Comparison of ENCODE assay signal across 8 cellular contexts in genomic region chr5:127878174-127878750, GRCh38.
DNase-seq lines count a peak whose midpoint lies in the region; ATAC-seq, FAIRE-seq and TF ChIP-seq lines count a peak whose summit lies in the region.

No MANE protein-coding gene starts in this region.

- no peaks in the 10 kb centered on the region for H3K9me1 ChIP-seq in endothelial cell of umbilical vein (replicated peaks; ENCODE audit: control insufficient read depth, extremely low read depth, insufficient read depth, low read length)

- dilution Hi-C loops in endothelial cell of umbilical vein (cut with MboI; ENCODE audit: extremely low pct_ligation_motif_present, low sequenced_read_pairs): no loop called here

- H2AFZ ChIP-seq in HCT116 (ENCODE audit: low read depth, low read length, poor library complexity, severe bottlenecking): peak overlapping the region; percentile 69
- H2AFZ ChIP-seq in endothelial cell of umbilical vein (ENCODE audit: low read depth, low read length): no peak overlapping the region
- no peak overlapping the region for H2AFZ ChIP-seq in neuronal stem cell (ENCODE audit: low read length)

- H4K8ac ChIP-seq in neuronal stem cell (ENCODE audit: low read depth, low read length): no peak overlapping the region

- no CpG with 5 or more reads among the region's 4 CpGs for WGBS in neuronal stem cell (ENCODE audit: extremely low coverage in 2 of 2, insufficient read length in 2 of 2, insufficient replicate concordance in 1 of 2), 2 donors

- CTCF ChIA-PET in HCT116 (lab: Charles Lee) (interaction anchor here (0.6 to 1.6 kb wide), 18 partner anchors 9 to 620 kb away, joined by 3 to 15 read pairs (median 3); no protein-coding TSS in a partner anchor), endothelial cell of umbilical vein (lab: Charles Lee) (interaction anchor here (0.6 to 4.6 kb wide), 36 partner anchors 9 to 620 kb away, joined by 3 to 79 read pairs (median 4); partner anchors contain the start of gene SLC12A2)
- CTCF ChIA-PET in CD8-positive, alpha-beta memory T cell (lab: Charles Lee): interaction anchor here (0.7 to 1.0 kb wide), 2 partner anchors 314 to 323 kb away, joined by 3 to 4 read pairs; no protein-coding TSS in a partner anchor

- no peak overlapping the region for H2BK12ac ChIP-seq in neuronal stem cell (ENCODE audit: low read length)

- H3K4ac ChIP-seq in neuronal stem cell (ENCODE audit: low read length): no peak overlapping the region

- H3K79me1 ChIP-seq in neuronal stem cell (ENCODE audit: low read depth, low read length): no peaks in the 10 kb centered on the region

- no peaks in the 10 kb centered on the region for H3K9me3 ChIP-seq in HCT116 (ENCODE audit: control insufficient read depth in 1 of 2, insufficient read depth in 1 of 2, low read depth in 1 of 2, low read length in 2 of 2)
- H3K9me3 ChIP-seq in NT2/D1 (ENCODE audit: insufficient read depth, low read length): no peaks in the 10 kb centered on the region
- no peaks in the 10 kb centered on the region for H3K9me3 ChIP-seq in endothelial cell of umbilical vein (replicated peaks; ENCODE audit: control insufficient read depth, insufficient read depth, low read length)
- H3K9me3 ChIP-seq in neuronal stem cell (replicated peaks in 1 of 2; ENCODE audit: control insufficient read depth in 2 of 2, insufficient read depth in 1 of 2, low read depth in 1 of 2, low read length in 2 of 2): no peaks in the 10 kb centered on the region
- no peaks in the 10 kb centered on the region for H3K9me3 ChIP-seq in CD8-positive, alpha-beta memory T cell (ENCODE audit: low read length)

- no peaks in the 10 kb centered on the region for H3K9me2 ChIP-seq in HCT116 (ENCODE audit: insufficient read depth)

- RAD21 ChIA-PET in HCT116 (lab: Charles Lee; ENCODE audit: low non-redundant PET in 1 of 2, low total read pairs in 2 of 2, uncharacterized antibody in 2 of 2, unreplicated experiment in 2 of 2): interaction anchor here in 1 of 2 experiments (1.3 kb wide), 1 partner anchor 15 kb away, joined by 3 read pairs; no protein-coding TSS in a partner anchor

- POLR2A ChIA-PET in HCT116 (lab: Charles Lee) (interaction anchor here (1.2 to 1.3 kb wide), 2 partner anchors 204 to 206 kb away, joined by 3 to 4 read pairs; no protein-coding TSS in a partner anchor), endothelial cell of umbilical vein (lab: Charles Lee) (no interaction called here)
- POLR2A ChIA-PET in CD8-positive, alpha-beta memory T cell (lab: Charles Lee): no interaction called here

- in situ Hi-C loops in Caki2 (cut with HindIII; ENCODE audit: low pct_unique_long_range_greater_than_20kb, low sequenced_read_pairs): no loop called here

- H3K4me1 ChIP-seq in HCT116 (ENCODE audit: control insufficient read depth in 1 of 2, insufficient read depth in 2 of 2, low read length in 2 of 2): peaks cover 14 to 26% of the 10 kb centered on the region in 2 experiments
- H3K4me1 ChIP-seq in NT2/D1 (ENCODE audit: insufficient read depth, insufficient read length): no peaks in the 10 kb centered on the region
- H3K4me1 ChIP-seq in endothelial cell of umbilical vein (ENCODE audit: control insufficient read depth, extremely low read depth, insufficient read depth, low read length): peaks cover 5% of the 10 kb centered on the region
- H3K4me1 ChIP-seq in neuronal stem cell (ENCODE audit: control insufficient read depth in 2 of 2, insufficient read depth in 1 of 2, low read depth in 1 of 2, low read length in 2 of 2): peaks cover 0 to 13% of the 10 kb centered on the region in 2 donors
- H3K4me1 ChIP-seq in CD8-positive, alpha-beta memory T cell (ENCODE audit: insufficient read depth, low read length): no peaks in the 10 kb centered on the region

- H3K27ac Mint-ChIP-seq in CD8-positive, alpha-beta memory T cell: no peak overlapping the region

- H3K14ac ChIP-seq in neuronal stem cell (ENCODE audit: low read length): no peak overlapping the region

- H3K4me3 ChIP-seq in HCT116 (replicated peaks in 1 of 2; ENCODE audit: low read depth in 1 of 2, low read length in 2 of 2) (no peak overlapping the region), NT2/D1 (ENCODE audit: insufficient read length, low read depth) (no peak overlapping the region), endothelial cell of umbilical vein (replicated peaks in 1 of 3; ENCODE audit: insufficient read depth in 1 of 3, low read depth in 1 of 3, low read length in 3 of 3) (no peak overlapping the region), neuronal stem cell (ENCODE audit: low read length in 2 of 2) (no peak overlapping the region)
- H3K4me3 ChIP-seq in CD8-positive, alpha-beta memory T cell (ENCODE audit: low read length): no peak overlapping the region

- peak; percentile 71 for FAIRE-seq in endothelial cell of umbilical vein (lab: Jason Lieb, UNC)

- no peak overlapping the region for H4K91ac ChIP-seq in neuronal stem cell (ENCODE audit: low read depth, low read length, poor library complexity)

- 0 out of 2 replicates have a peak overlapping the region, but pooled peaks have one; percentile 22 for H3K4me2 ChIP-seq in HCT116 (ENCODE audit: low read length)
- H3K4me2 ChIP-seq in endothelial cell of umbilical vein (ENCODE audit: insufficient read depth, low read length): no peak overlapping the region
- H3K4me2 ChIP-seq in neuronal stem cell (ENCODE audit: insufficient read depth, low read length, poor library complexity, severe bottlenecking): no peak overlapping the region

- ATAC-seq in HCT116 (peak; percentile 71), GM21367 (IDR thresholded peaks at IDR 0.05; ENCODE audit: unreplicated experiment) (no peak)

- no peaks in the 10 kb centered on the region for H3K36me3 Mint-ChIP-seq in CD8-positive, alpha-beta memory T cell

- H3K9ac ChIP-seq in HCT116 (ENCODE audit: low read length): no peak overlapping the region
- H3K9ac ChIP-seq in NT2/D1 (ENCODE audit: insufficient read length, low read depth): no peak overlapping the region
- no peak overlapping the region for H3K9ac ChIP-seq in endothelial cell of umbilical vein (replicated peaks; ENCODE audit: extremely low read depth, insufficient read depth, low read length)
- H3K9ac ChIP-seq in neuronal stem cell (ENCODE audit: low read depth, low read length, poor library complexity): no peak overlapping the region

- no peak for TF ChIP-seq POLR2A in HCT116 (IDR thresholded peaks at IDR 0.05; ENCODE audit: borderline replicate concordance, extremely low read depth, insufficient read depth, insufficient read length)
- TF ChIP-seq POLR2A in endothelial cell of umbilical vein (IDR thresholded peaks at IDR 0.05; ENCODE audit: low read depth, low read length): no peak

- H3K79me2 ChIP-seq in HCT116 (ENCODE audit: insufficient read depth, low read length): no peaks in the 10 kb centered on the region
- no peaks in the 10 kb centered on the region for H3K79me2 ChIP-seq in endothelial cell of umbilical vein (ENCODE audit: control insufficient read depth, insufficient read depth, low read length)

- H3K18ac ChIP-seq in neuronal stem cell (ENCODE audit: low read length): no peak overlapping the region

- no peaks in the 10 kb centered on the region for H3K4me1 Mint-ChIP-seq in CD8-positive, alpha-beta memory T cell

- peak; percentile 72 for TF ChIP-seq RAD21 in HCT116 (IDR thresholded peaks at IDR 0.05; ENCODE audit: low read depth)

- H2BK5ac ChIP-seq in neuronal stem cell (ENCODE audit: low read length): no peak overlapping the region

- H4K20me1 ChIP-seq in HCT116 (ENCODE audit: insufficient read depth) (no peaks in the 10 kb centered on the region), endothelial cell of umbilical vein (replicated peaks; ENCODE audit: control insufficient read depth, extremely low read depth, insufficient read depth, low read length) (no peaks in the 10 kb centered on the region)

- DNase-seq in Caki2 (ENCODE audit: low read depth) (peak; percentile 34), HCT116 (ENCODE audit: low read depth, low spot score) (peak; percentile 62), NT2/D1 (ENCODE audit: low read depth, low spot score) (peak; percentile 15), endothelial cell of umbilical vein (ENCODE audit: low read depth, low spot score) (peak; percentile 71), neuronal stem cell (ENCODE audit: low spot score) (peak; percentile 5), occipital lobe (lab: John Stamatoyannopoulos, UW) (no peak)
- DNase-seq in CD8-positive, alpha-beta memory T cell: no peak

- H3K27ac ChIP-seq in HCT116 (ENCODE audit: low read depth, low read length) (no peak overlapping the region), endothelial cell of umbilical vein (ENCODE audit: insufficient read depth, low read depth, low read length) (no peak overlapping the region), neuronal stem cell (replicated peaks; ENCODE audit: low read length) (no peak overlapping the region)
- no peak overlapping the region for H3K27ac ChIP-seq in CD8-positive, alpha-beta memory T cell (ENCODE audit: low read depth, low read length)

- H3K36me3 ChIP-seq in HCT116 (ENCODE audit: control insufficient read depth in 1 of 2, insufficient read depth in 2 of 2, low read length in 2 of 2) (no peaks in the 10 kb centered on the region), NT2/D1 (ENCODE audit: insufficient read depth, insufficient read length, low read length) (no peaks in the 10 kb centered on the region), endothelial cell of umbilical vein (ENCODE audit: control insufficient read depth in 2 of 2, extremely low read depth in 1 of 2, insufficient read depth in 2 of 2, low read length in 2 of 2) (no peaks in the 10 kb centered on the region), neuronal stem cell (replicated peaks in 1 of 2; ENCODE audit: control insufficient read depth in 2 of 2, insufficient read depth in 2 of 2, low read length in 2 of 2) (no peaks in the 10 kb centered on the region)
- H3K36me3 ChIP-seq in CD8-positive, alpha-beta memory T cell (ENCODE audit: insufficient read depth, low read length): no peaks in the 10 kb centered on the region

- H3K27me3 Mint-ChIP-seq in CD8-positive, alpha-beta memory T cell: peaks cover 8 to 9% of the 10 kb centered on the region in 2 donors

- no peaks in the 10 kb centered on the region for H3K9me3 Mint-ChIP-seq in CD8-positive, alpha-beta memory T cell

- intact Hi-C loops in HCT116 (cut with micrococcal nuclease): loop anchor here (1.0 to 10.0 kb wide), 3 partner anchors 205 to 619 kb away; partner anchors contain the start of gene SLC12A2
- intact Hi-C loops in endothelial cell of umbilical vein (cut with micrococcal nuclease): loop anchor here (1.0 to 10.0 kb wide), 4 partner anchors 205 to 947 kb away; partner anchors contain the start of gene SLC12A2

- H3K23ac ChIP-seq in neuronal stem cell (ENCODE audit: low read depth, low read length, poor library complexity): no peak overlapping the region

- no peak overlapping the region for H3K4me3 Mint-ChIP-seq in CD8-positive, alpha-beta memory T cell

- TF ChIP-seq CTCF in HCT116 (IDR thresholded peaks at IDR 0.05 in 2 of 3, conservative IDR thresholded peaks at IDR 0.05 in 1 of 3; ENCODE audit: borderline replicate concordance in 1 of 3, insufficient read depth in 1 of 3, low read depth in 2 of 3, low read length in 2 of 3): peak; percentile 57 to 81 (median 70); a peak in 5 of 6 replicates
- peak; percentile 65 to 66 for TF ChIP-seq CTCF in endothelial cell of umbilical vein (IDR thresholded peaks at IDR 0.05; ENCODE audit: extremely low read depth in 1 of 2, insufficient read depth in 1 of 2, low read depth in 1 of 2, low read length in 2 of 2)

- no peaks in the 10 kb centered on the region for H3K27me3 ChIP-seq in HCT116 (ENCODE audit: insufficient read depth, low read length)
- H3K27me3 ChIP-seq in NT2/D1 (ENCODE audit: insufficient read depth, insufficient read length): no peaks in the 10 kb centered on the region
- H3K27me3 ChIP-seq in endothelial cell of umbilical vein (ENCODE audit: control insufficient read depth in 2 of 2, insufficient read depth in 2 of 2, low read length in 2 of 2): no peaks in the 10 kb centered on the region
- no peaks in the 10 kb centered on the region for H3K27me3 ChIP-seq in neuronal stem cell (ENCODE audit: control insufficient read depth in 3 of 3, insufficient read depth in 3 of 3, low read depth in 1 of 3, low read length in 3 of 3)
- no peaks in the 10 kb centered on the region for H3K27me3 ChIP-seq in CD8-positive, alpha-beta memory T cell (ENCODE audit: insufficient read depth, low read length, poor library complexity, severe bottlenecking)

- BruUV-seq in HCT116 (replicated peaks; lab: Mats Ljungman, UMichigan): no TSS peak
- BruUV-seq in endothelial cell of umbilical vein (replicated peaks; lab: Mats Ljungman, UMichigan): no TSS peak

- H2BK15ac ChIP-seq in neuronal stem cell (ENCODE audit: low read length): no peak overlapping the region

- no peak overlapping the region for H2AK5ac ChIP-seq in neuronal stem cell (ENCODE audit: low read depth, low read length)

- no peak overlapping the region for H2BK120ac ChIP-seq in neuronal stem cell (ENCODE audit: low read depth, low read length)

Comparison
In these comparisons a context has a peak if more than half of its experiments do, and no peak if none do; other contexts are left out.
1. DNase-seq: peak in Caki2 (single experiment), HCT116 (single experiment), NT2/D1 (single experiment), endothelial cell of umbilical vein (single experiment) and neuronal stem cell (single experiment); none in CD8-positive, alpha-beta memory T cell (0 of 5) and occipital lobe (single experiment).